Comparison of ENCODE assay signal across 21 cellular contexts in genomic region chr15:29024681-29025080, GRCh38.
DNase-seq lines count a peak whose midpoint lies in the region; TF ChIP-seq lines count a peak whose summit lies in the region.
"Had no signal": no experiment of that assay in that cellular context is flagged by ENCODE, and none has a peak within 500 bp of the region (broad histone marks: within the 10 kb centered on the region; RNA-seq: fewer than 3 reads in every experiment).

No MANE protein-coding gene starts in this region.

- H3K9ac ChIP-seq in H9 (ENCODE audit: extremely low read depth, insufficient read length, low read length) (no peak overlapping the region), mammary epithelial cell (ENCODE audit: insufficient read depth, low read length) (no peak overlapping the region)
- H3K9ac ChIP-seq: BLaER1 had no signal

- CTCF ChIA-PET in mammary epithelial cell (lab: Charles Lee; ENCODE audit: low non-redundant PET): no interaction called here

- no peak overlapping the region for H3K23ac ChIP-seq in H9 (ENCODE audit: insufficient read length, low read depth, low read length)

- H3K9me3 ChIP-seq in H9 (ENCODE audit: control insufficient read depth, low read depth, low read length) (no peaks in the 10 kb centered on the region), mammary epithelial cell (replicated peaks; ENCODE audit: insufficient read depth, low read length) (peaks cover 20% of the 10 kb centered on the region)

- no TSS peak for BruUV-seq in mammary epithelial cell (replicated peaks; lab: Mats Ljungman, UMichigan)

- no peak for DNase-seq in H9
- DNase-seq in mesenteric fat pad (ENCODE audit: low spot score): peak; percentile 8
- DNase-seq in substantia nigra (lab: John Stamatoyannopoulos, UW): no peak
- DNase-seq in type B pancreatic cell (ENCODE audit: extremely low spot score, unreplicated experiment): no peak
- no peak for DNase-seq in mammary epithelial cell
- DNase-seq in KBM-7: no peak
- DNase-seq: ACHN; CD4-positive, alpha-beta memory T cell; DND-41; HFFc6; KG1; NCI-H1092; NCI-H1436; NCI-H187 treated with DMSO at 0.1 percent for 48 hours; NCI-H2227 treated with DMSO at 0.1 percent for 48 hours; NCI-H510A treated with DMSO at 0.1 percent for 48 hours; NCI-H748 treated with DMSO at 0.1 percent for 48 hours; NK-92 treated with Interleukin-12 subunit alpha and Interleukin-12 subunit beta, amount 100 ng/mL, for 24 hours had no signal

- in situ Hi-C loops in mammary epithelial cell (cut with MboI; ENCODE audit: low sequenced_read_pairs in 2 of 2): no loop called here
- in situ Hi-C loops in KBM-7 (cut with MboI; ENCODE audit: low pct_unique_long_range_greater_than_20kb, low sequenced_read_pairs): loop anchor here (25.0 kb wide), 1 partner anchor 87 kb away; no protein-coding TSS in a partner anchor

- TF ChIP-seq CTCF in H9 (conservative IDR thresholded peaks at IDR 0.05) (no peak), type B pancreatic cell (conservative IDR thresholded peaks at IDR 0.05) (no peak), mammary epithelial cell (conservative IDR thresholded peaks at IDR 0.05 in 1 of 2, IDR thresholded peaks at IDR 0.05 in 1 of 2; ENCODE audit: extremely low read depth in 1 of 2, insufficient read depth in 1 of 2, low read depth in 1 of 2, low read length in 2 of 2) (no peak)

- H2BK20ac ChIP-seq in H9 (ENCODE audit: low read depth, low read length, poor library complexity, severe bottlenecking): no peak overlapping the region

- H3K79me1 ChIP-seq in H9 (ENCODE audit: insufficient read depth, low read depth, low read length, poor library complexity, severe bottlenecking): no peaks in the 10 kb centered on the region

- H3T11ph ChIP-seq in H9 (ENCODE audit: low read length): no peak overlapping the region

- H4K91ac ChIP-seq in H9 (ENCODE audit: insufficient read length, low read depth, low read length): no peak overlapping the region

- H3K36me3 Mint-ChIP-seq in H9 (ENCODE audit: insufficient read depth in 1 of 3, low read depth in 3 of 3): no peaks in the 10 kb centered on the region
- peaks cover 4% of the 10 kb centered on the region for H3K36me3 Mint-ChIP-seq in type B pancreatic cell

- H3K14ac ChIP-seq in H9 (ENCODE audit: insufficient read depth, low read length): no peak overlapping the region

- intact Hi-C loops in mammary epithelial cell (cut with micrococcal nuclease): no loop called here

- no peak overlapping the region for H2BK120ac ChIP-seq in H9 (ENCODE audit: low read depth, low read length, poor library complexity, severe bottlenecking)

- H3K27ac ChIP-seq in H9 (ENCODE audit: insufficient read length, low read depth, low read length) (no peak overlapping the region), angular gyrus (ENCODE audit: low read depth, low read length) (peak overlapping the region; percentile 13), substantia nigra (ENCODE audit: low read depth, low read length, poor library complexity, severe bottlenecking) (peak overlapping the region; percentile 24), mammary epithelial cell (ENCODE audit: insufficient read depth, low read depth, low read length) (no peak overlapping the region)
- H3K27ac ChIP-seq: BLaER1, HL-60 had no signal

- no peaks in the 10 kb centered on the region for H3K4me1 Mint-ChIP-seq in H9
- peaks cover 10% of the 10 kb centered on the region for H3K4me1 Mint-ChIP-seq in type B pancreatic cell (ENCODE audit: unreplicated experiment)

- H3K9me3 Mint-ChIP-seq in H9 (peaks cover 0 to 6% of the 10 kb centered on the region in 2 experiments; a peak in 3 of 5 replicates), type B pancreatic cell (peaks cover 6% of the 10 kb centered on the region)

- H4K20me1 ChIP-seq in H9 (ENCODE audit: control insufficient read depth, insufficient read depth, insufficient read length): no peaks in the 10 kb centered on the region
- no peaks in the 10 kb centered on the region for H4K20me1 ChIP-seq in mammary epithelial cell (ENCODE audit: insufficient read depth, low read length)

- H2BK5ac ChIP-seq in H9 (ENCODE audit: insufficient read length, low read length): no peak overlapping the region

- no peak overlapping the region for H3K4me3 ChIP-seq in mammary epithelial cell (replicated peaks in 1 of 3; ENCODE audit: insufficient read depth in 1 of 3, low read depth in 2 of 3, low read length in 3 of 3)
- H3K4me3 ChIP-seq: BLaER1 had no signal

- H3K27me3 Mint-ChIP-seq in H9 (ENCODE audit: low read depth) (peaks cover 2% of the 10 kb centered on the region; the same call in 1 of the 2 replicates), type B pancreatic cell (no peaks in the 10 kb centered on the region)
- H3K27me3 Mint-ChIP-seq: CD4-positive, alpha-beta memory T cell had no signal

- H3K18ac ChIP-seq in H9 (ENCODE audit: insufficient read length, low read depth, low read length): no peak overlapping the region

- no CpG with 5 or more reads among the region's 6 CpGs for WGBS in H9 (ENCODE audit: extremely low coverage, insufficient read length, low lambda C conversion rate)
- WGBS in mammary epithelial cell (ENCODE audit: low coverage, missing lambda C conversion rate): 38% methylated on average over 6 of the region's 6 CpGs

- no peaks in the 10 kb centered on the region for H3K4me1 ChIP-seq in H9 (ENCODE audit: insufficient read depth, low read length)
- no peaks in the 10 kb centered on the region for H3K4me1 ChIP-seq in mammary epithelial cell (ENCODE audit: insufficient read depth, low read length)

- no peak overlapping the region for H2AFZ ChIP-seq in H9 (ENCODE audit: low read length)
- H2AFZ ChIP-seq in mammary epithelial cell (ENCODE audit: low read depth, low read length): no peak overlapping the region

- no peak overlapping the region for H2BK15ac ChIP-seq in H9 (ENCODE audit: low read depth, low read length)

- no peaks in the 10 kb centered on the region for H3K36me3 ChIP-seq in mammary epithelial cell (ENCODE audit: insufficient read depth, low read length)
- H3K36me3 ChIP-seq: BLaER1 had no signal

- no peak overlapping the region for H4K8ac ChIP-seq in H9 (replicated peaks; ENCODE audit: insufficient read length, low read depth, low read length)

- H2AK5ac ChIP-seq in H9 (ENCODE audit: insufficient read length, low read length): no peak overlapping the region

- no peaks in the 10 kb centered on the region for H3K23me2 ChIP-seq in H9 (ENCODE audit: insufficient read length, low read depth, low read length, poor library complexity, severe bottlenecking)

- no peaks in the 10 kb centered on the region for H3K27me3 ChIP-seq in H9 (ENCODE audit: insufficient read depth, low read length)
- H3K27me3 ChIP-seq in mammary epithelial cell (ENCODE audit: insufficient read depth, low read length): no peaks in the 10 kb centered on the region
- H3K27me3 ChIP-seq: BLaER1 had no signal

- no peak overlapping the region for H3K56ac ChIP-seq in H9 (ENCODE audit: insufficient read length, low read depth, low read length)

- H2BK12ac ChIP-seq in H9 (ENCODE audit: insufficient read length, low read depth, low read length): no peak overlapping the region

- H3K79me2 ChIP-seq in H9 (ENCODE audit: insufficient read depth, low read length) (no peaks in the 10 kb centered on the region), mammary epithelial cell (ENCODE audit: insufficient read depth, low read length) (no peaks in the 10 kb centered on the region)

- H3K27ac Mint-ChIP-seq in H9 (peak overlapping the region in 2 of 3 experiments; percentile 0 to 21; a peak in 1 of 7 replicates), type B pancreatic cell (no peak overlapping the region)
- H3K27ac Mint-ChIP-seq: CD4-positive, alpha-beta memory T cell; HFFc6 had no signal

- dilution Hi-C loops in mammary epithelial cell (cut with HindIII; ENCODE audit: low sequenced_read_pairs): no loop called here

- H4K5ac ChIP-seq in H9 (ENCODE audit: insufficient read length, low read depth, low read length): no peak overlapping the region

- H3K4ac ChIP-seq in H9 (ENCODE audit: low read depth, low read length): no peak overlapping the region

- H3K4me2 ChIP-seq in H9 (ENCODE audit: insufficient read depth, insufficient read length, low read length): no peak overlapping the region
- no peak overlapping the region for H3K4me2 ChIP-seq in mammary epithelial cell (ENCODE audit: insufficient read depth, low read depth, low read length)
- H3K4me2 ChIP-seq: BLaER1 had no signal

- H3K4me3 Mint-ChIP-seq in H9 (no peak overlapping the region), type B pancreatic cell (no peak overlapping the region)
- H3K4me3 Mint-ChIP-seq: HFFc6 had no signal

Comparison
In these comparisons a context has a peak if more than half of its experiments do, and no peak if none do; other contexts are left out.
1. H3K27ac ChIP-seq: peak in angular gyrus (single experiment) and substantia nigra (single experiment); none in H9 (single experiment) and mammary epithelial cell (single experiment).